Comparison of ENCODE assay signal across 13 cellular contexts in genomic region chr20:58645277-58645968, GRCh38. TPM values are rescaled to one million over a fixed set of nuclear protein-coding genes. Genes with fewer than 3 reads are reported as not detected.
DNase-seq lines count a peak whose midpoint lies in the region; ATAC-seq, FAIRE-seq and TF ChIP-seq lines count a peak whose summit lies in the region.
"Had no signal": no experiment of that assay in that cellular context is flagged by ENCODE, and none has a peak within 500 bp of the region (broad histone marks: within the 10 kb centered on the region; RNA-seq: fewer than 3 reads in every experiment).

No MANE protein-coding gene starts in this region.

- no peaks in the 10 kb centered on the region for H3K9me3 ChIP-seq in CD4-positive, alpha-beta T cell (ENCODE audit: control insufficient read depth, low read length)
- H3K9me3 ChIP-seq: uterus had no signal

- H3K9me3 Mint-ChIP-seq in CD4-positive, alpha-beta T cell: no peaks in the 10 kb centered on the region
- H3K9me3 Mint-ChIP-seq: activated CD8-positive, alpha-beta T cell treated with anti-CD3 and anti-CD28 coated beads for 36 hours; activated naive CD8-positive, alpha-beta T cell treated with anti-CD3 and anti-CD28 coated beads, Interleukin-2, amount 50 U/mL, for 24 hours had no signal

- ATAC-seq in CD4-positive, alpha-beta T cell (ENCODE audit: poor library complexity): no peak
- ATAC-seq: activated CD8-positive, alpha-beta T cell treated with anti-CD3 and anti-CD28 coated beads for 36 hours; activated naive CD8-positive, alpha-beta T cell treated with anti-CD3 and anti-CD28 coated beads, Interleukin-2, amount 50 U/mL, for 24 hours; T-helper 17 cell had no signal

- POLR2A ChIA-PET in CD4-positive, alpha-beta T cell (lab: Charles Lee): no interaction called here
- POLR2A ChIA-PET in HEK293T (lab: Yijun Ruan, JAX): no interaction called here

- no peaks in the 10 kb centered on the region for H3K27me3 ChIP-seq in CD4-positive, alpha-beta T cell (ENCODE audit: control insufficient read depth, insufficient read depth, low read length)
- no peaks in the 10 kb centered on the region for H3K27me3 ChIP-seq in bronchial epithelial cell (ENCODE audit: control insufficient read depth, insufficient read depth, low read length)
- H3K27me3 ChIP-seq: uterus had no signal

- no peak overlapping the region for H3K4me3 Mint-ChIP-seq in CD4-positive, alpha-beta T cell
- H3K4me3 Mint-ChIP-seq: activated CD8-positive, alpha-beta T cell treated with anti-CD3 and anti-CD28 coated beads for 36 hours; activated naive CD8-positive, alpha-beta T cell treated with anti-CD3 and anti-CD28 coated beads, Interleukin-2, amount 50 U/mL, for 24 hours; T-helper 17 cell had no signal

- no peak overlapping the region for H3K27ac ChIP-seq in CD4-positive, alpha-beta T cell (ENCODE audit: low read depth, low read length)

- no peak for FAIRE-seq in bronchial epithelial cell (lab: Jason Lieb, UNC)

- no peak overlapping the region for H3K4me3 ChIP-seq in bronchial epithelial cell (ENCODE audit: low read depth, low read length)
- H3K4me3 ChIP-seq: uterus had no signal

- H3K27ac Mint-ChIP-seq in CD4-positive, alpha-beta T cell: peak overlapping the region; percentile 43
- H3K27ac Mint-ChIP-seq: activated CD8-positive, alpha-beta T cell treated with anti-CD3 and anti-CD28 coated beads for 36 hours; activated naive CD8-positive, alpha-beta T cell treated with anti-CD3 and anti-CD28 coated beads, Interleukin-2, amount 50 U/mL, for 24 hours; T-helper 17 cell had no signal

- H3K36me3 ChIP-seq in bronchial epithelial cell (ENCODE audit: control insufficient read depth, insufficient read depth, low read length): no peaks in the 10 kb centered on the region
- H3K36me3 ChIP-seq: uterus had no signal

- intact Hi-C loops in CD4-positive, alpha-beta T cell (cut with DNase I, micrococcal nuclease): loop anchor here in 1 of 2 experiments (5.0 to 10.0 kb wide), 3 partner anchors 202 to 849 kb away; no protein-coding TSS in a partner anchor

- no peak for TF ChIP-seq CTCF in CD4-positive, alpha-beta T cell (IDR thresholded peaks at IDR 0.05)
- no peak for TF ChIP-seq CTCF in bronchial epithelial cell (IDR thresholded peaks at IDR 0.05; ENCODE audit: insufficient read depth, low read length, severe bottlenecking)

- DNase-seq in CD4-positive, alpha-beta T cell: no peak
- DNase-seq in M059J (ENCODE audit: low read depth) (peak; percentile 98), bronchial epithelial cell (ENCODE audit: low read depth) (peak; percentile 81), lung microvascular endothelial cell (ENCODE audit: low read depth in 2 of 2) (peak; percentile 91 to 92), HEK293T (ENCODE audit: extremely low spot score) (no peak), SKM-1 (lab: John Stamatoyannopoulos, UW; ENCODE audit: unreplicated experiment) (no peak), NCI-H82 (lab: John Stamatoyannopoulos, UW) (no peak)
- DNase-seq in stimulated activated CD4-positive, alpha-beta T cell treated with anti-CD3 and anti-CD28 coated beads, Interleukin-2, amount 100 ng/mL, for 48 hours: no peak
- DNase-seq: activated CD8-positive, alpha-beta T cell treated with anti-CD3 and anti-CD28 coated beads for 36 hours; activated naive CD8-positive, alpha-beta T cell treated with anti-CD3 and anti-CD28 coated beads, Interleukin-2, amount 50 U/mL, for 24 hours; NCI-H1436; T-helper 17 cell had no signal

- no peaks in the 10 kb centered on the region for H3K36me3 Mint-ChIP-seq in CD4-positive, alpha-beta T cell (ENCODE audit: low read depth)

- H3K4me1 Mint-ChIP-seq in CD4-positive, alpha-beta T cell (ENCODE audit: low read depth): no peaks in the 10 kb centered on the region

- CTCF ChIA-PET in CD4-positive, alpha-beta T cell (lab: Charles Lee): no interaction called here
- CTCF ChIA-PET in HEK293T (lab: Yijun Ruan, JAX): interaction anchor here (0.6 kb wide), 1 partner anchor 43 kb away, joined by 7 read pairs; no protein-coding TSS in a partner anchor

- H3K27me3 Mint-ChIP-seq in CD4-positive, alpha-beta T cell: peaks cover 16% of the 10 kb centered on the region
- H3K27me3 Mint-ChIP-seq: activated CD8-positive, alpha-beta T cell treated with anti-CD3 and anti-CD28 coated beads for 36 hours; activated naive CD8-positive, alpha-beta T cell treated with anti-CD3 and anti-CD28 coated beads, Interleukin-2, amount 50 U/mL, for 24 hours had no signal

TF ChIP-seq in HEK293T, 16 proteins besides CTCF, POLR2A, EP300 and RAD21:
- TF ChIP-seq BHLHE40 (IDR thresholded peaks at IDR 0.05; ENCODE audit: borderline replicate concordance) (no peak), FOXK2 (IDR thresholded peaks at IDR 0.05) (no peak), ELF4 (IDR thresholded peaks at IDR 0.05) (no peak), SP1 (IDR thresholded peaks at IDR 0.05) (no peak), FOXA1 (IDR thresholded peaks at IDR 0.05) (no peak), NFRKB (IDR thresholded peaks at IDR 0.05) (no peak), ZNF384 (IDR thresholded peaks at IDR 0.05) (no peak), HDGF (IDR thresholded peaks at IDR 0.05; ENCODE audit: borderline replicate concordance) (no peak), FOXM1 (IDR thresholded peaks at IDR 0.05; ENCODE audit: borderline replicate concordance) (no peak), PKNOX1 (IDR thresholded peaks at IDR 0.05) (no peak), L3MBTL2 (conservative IDR thresholded peaks at IDR 0.05) (no peak), SUZ12 (IDR thresholded peaks at IDR 0.05) (no peak), ARNT (IDR thresholded peaks at IDR 0.05) (no peak), TARDBP (IDR thresholded peaks at IDR 0.05) (no peak), LEF1 (IDR thresholded peaks at IDR 0.05; ENCODE audit: borderline replicate concordance) (no peak), CTBP1 (IDR thresholded peaks at IDR 0.05; ENCODE audit: borderline replicate concordance) (no peak)

RNA-seq across cellular contexts. Expression of gene STX16, which starts 5.7 kb away (rescaled TPM):
- total RNA-seq in CD4-positive, alpha-beta T cell: 100 to 1,000 TPM; 179 to 181 TPM
- total RNA-seq in M059J (2014; rRNA removed; shearing (Covaris generic)): 8.4 and 24.6 TPM in 2 replicates
- total RNA-seq in bronchial epithelial cell (47.7 and 64.4 TPM in 2 replicates), lung microvascular endothelial cell (17.2 and 22.8 TPM in 2 replicates)

RNA-seq across cellular contexts. Expression of gene NPEPL1, which starts 47.2 kb away (rescaled TPM):
- total RNA-seq in CD4-positive, alpha-beta T cell: 10 to 100 TPM; 58.3 to 61.1 TPM
- total RNA-seq in M059J (2014; rRNA removed; shearing (Covaris generic)): 13.3 and 14.1 TPM in 2 replicates
- total RNA-seq in bronchial epithelial cell (23.7 and 24.7 TPM in 2 replicates), lung microvascular endothelial cell (17.9 and 19.2 TPM in 2 replicates)

Comparison
In these comparisons a context has a peak if more than half of its experiments do, and no peak if none do; other contexts are left out.
1. DNase-seq: peak in M059J (single experiment), bronchial epithelial cell (single experiment) and lung microvascular endothelial cell (2 of 2); none in CD4-positive, alpha-beta T cell (0 of 10), HEK293T (single experiment), SKM-1 (single experiment), stimulated activated CD4-positive, alpha-beta T cell treated with anti-CD3 and anti-CD28 coated beads, Interleukin-2, amount 100 ng/mL, for 48 hours (0 of 2) and NCI-H82 (single experiment).